25 cellular contexts compared by ENCODE assay signal in genomic region chr19:18647807-18648206, GRCh38. TPM values are rescaled to one million over a fixed set of nuclear protein-coding genes. Genes with fewer than 3 reads are reported as not detected.
DNase-seq lines count a peak whose midpoint lies in the region; ATAC-seq and TF ChIP-seq lines count a peak whose summit lies in the region.
"Had no signal": no experiment of that assay in that cellular context is flagged by ENCODE, and none has a peak within 500 bp of the region (broad histone marks: within the 10 kb centered on the region; RNA-seq: fewer than 3 reads in every experiment).

No MANE protein-coding gene starts in this region.

- H3K9me3 Mint-ChIP-seq in WTC11: peaks cover 5% of the 10 kb centered on the region
- no peaks in the 10 kb centered on the region for H3K9me3 Mint-ChIP-seq in activated T-helper 1 cell treated with anti-CD3 and anti-CD28 coated beads, Interleukin-12 subunit alpha, Interleukin-12 subunit beta, Interleukin-2, Interleukin-4 antibody, amounts not matched to agents 30 ng/mL and 10 ng/mL and 1 ng/mL, durations not matched to agents 14 hours and 24 hours and 36 hours
- H3K9me3 Mint-ChIP-seq: activated T-cell treated with anti-CD3 and anti-CD28 coated beads, Interleukin-2, amount 50 U/mL, for 4 hours had no signal

- POLR2A ChIA-PET in WTC11 (lab: Charles Lee): no interaction called here

- H3K27me3 Mint-ChIP-seq in WTC11 (ENCODE audit: low read depth): peaks cover 3% of the 10 kb centered on the region; the same call in 1 of the 2 replicates
- no peaks in the 10 kb centered on the region for H3K27me3 Mint-ChIP-seq in activated T-helper 1 cell treated with anti-CD3 and anti-CD28 coated beads, Interleukin-12 subunit alpha, Interleukin-12 subunit beta, Interleukin-2, Interleukin-4 antibody, amounts not matched to agents 30 ng/mL and 10 ng/mL and 1 ng/mL, durations not matched to agents 14 hours and 24 hours and 36 hours (ENCODE audit: insufficient read depth)

- no peak overlapping the region for H3K4me3 ChIP-seq in dorsolateral prefrontal cortex
- H3K4me3 ChIP-seq in neural cell (ENCODE audit: low read length): peak overlapping the region; percentile 36
- no peak overlapping the region for H3K4me3 ChIP-seq in tibial artery
- H3K4me3 ChIP-seq in upper lobe of right lung: no peak overlapping the region
- H3K4me3 ChIP-seq: skin epidermis had no signal

- H2AFZ ChIP-seq in neural cell (ENCODE audit: low read depth, low read length): no peak overlapping the region

- no peaks in the 10 kb centered on the region for H3F3A ChIP-seq in neural cell (ENCODE audit: insufficient read depth, low read length, poor library complexity, severe bottlenecking)

- H3K27ac Mint-ChIP-seq in WTC11: 0 out of 2 replicates have a peak overlapping the region, but pooled peaks have one; percentile 53
- no peak overlapping the region for H3K27ac Mint-ChIP-seq in activated T-helper 1 cell treated with anti-CD3 and anti-CD28 coated beads, Interleukin-12 subunit alpha, Interleukin-12 subunit beta, Interleukin-2, Interleukin-4 antibody, amounts not matched to agents 30 ng/mL and 10 ng/mL and 1 ng/mL, durations not matched to agents 14 hours and 24 hours and 36 hours

- peak overlapping the region; percentile 51 for H3K9ac ChIP-seq in neural cell (ENCODE audit: low read length)
- H3K9ac ChIP-seq: SK-N-SH had no signal

- no peak for TF ChIP-seq RAD21 in neural cell (conservative IDR thresholded peaks at IDR 0.05)

- ATAC-seq in WTC11: no peak
- ATAC-seq in upper lobe of right lung: no peak
- no peak for ATAC-seq in GM21825 (IDR thresholded peaks at IDR 0.05; ENCODE audit: unreplicated experiment)
- ATAC-seq: activated T-cell treated with anti-CD3 and anti-CD28 coated beads, Interleukin-2, amount 50 U/mL, for 4 hours; stimulated activated naive CD8-positive, alpha-beta T cell treated with anti-CD3 and anti-CD28 coated beads, Interleukin-15, Interleukin-2, amounts not matched to agents 100 U/mL and 50 U/mL, for 24 hours had no signal

- intact Hi-C loops in dorsolateral prefrontal cortex (cut with DNase I): no loop called here
- intact Hi-C loops in tibial artery (cut with DNase I; ENCODE audit: low total_unique reads): no loop called here
- intact Hi-C loops in upper lobe of right lung (cut with DNase I): no loop called here
- intact Hi-C loops in activated T-helper 1 cell treated with anti-CD3 and anti-CD28 coated beads, Interleukin-12 subunit alpha, Interleukin-12 subunit beta, Interleukin-2, Interleukin-4 antibody, amounts not matched to agents 30 ng/mL and 10 ng/mL and 1 ng/mL, durations not matched to agents 14 hours and 24 hours and 36 hours (cut with micrococcal nuclease): no loop called here

- H3K79me2 ChIP-seq in neural cell (replicated peaks; ENCODE audit: insufficient read depth, low read length): no peaks in the 10 kb centered on the region

- no peak overlapping the region for H3K4me2 ChIP-seq in neural cell (ENCODE audit: low read length)
- H3K4me2 ChIP-seq: SK-N-SH had no signal

- H3K4me3 Mint-ChIP-seq in WTC11: no peak overlapping the region
- no peak overlapping the region for H3K4me3 Mint-ChIP-seq in activated T-helper 1 cell treated with anti-CD3 and anti-CD28 coated beads, Interleukin-12 subunit alpha, Interleukin-12 subunit beta, Interleukin-2, Interleukin-4 antibody, amounts not matched to agents 30 ng/mL and 10 ng/mL and 1 ng/mL, durations not matched to agents 14 hours and 24 hours and 36 hours
- H3K4me3 Mint-ChIP-seq: activated T-cell treated with anti-CD3 and anti-CD28 coated beads, Interleukin-2, amount 50 U/mL, for 4 hours had no signal

- H3K36me3 ChIP-seq in neural cell (ENCODE audit: insufficient read depth, low read length): no peaks in the 10 kb centered on the region
- no peaks in the 10 kb centered on the region for H3K36me3 ChIP-seq in tibial artery
- no peaks in the 10 kb centered on the region for H3K36me3 ChIP-seq in upper lobe of right lung

- H3K27ac ChIP-seq in dorsolateral prefrontal cortex (peak overlapping the region in 40 of 59 donors; percentile 9 to 90 (median 78)), neural cell (ENCODE audit: low read length) (peak overlapping the region; percentile 87), tibial artery (peak overlapping the region; percentile 96 to 99), upper lobe of right lung (no peak overlapping the region)
- H3K27ac ChIP-seq: C4-2B had no signal

- H3K36me3 Mint-ChIP-seq in WTC11: no peaks in the 10 kb centered on the region
- peaks cover 1% of the 10 kb centered on the region for H3K36me3 Mint-ChIP-seq in activated T-helper 1 cell treated with anti-CD3 and anti-CD28 coated beads, Interleukin-12 subunit alpha, Interleukin-12 subunit beta, Interleukin-2, Interleukin-4 antibody, amounts not matched to agents 30 ng/mL and 10 ng/mL and 1 ng/mL, durations not matched to agents 14 hours and 24 hours and 36 hours (ENCODE audit: low read depth)

- no peaks in the 10 kb centered on the region for H3K9me2 ChIP-seq in neural cell (ENCODE audit: insufficient read depth, low read length)
- H3K9me2 ChIP-seq: SK-N-SH had no signal

- H3K27me3 ChIP-seq in dorsolateral prefrontal cortex: no peaks in the 10 kb centered on the region
- H3K27me3 ChIP-seq in neural cell (ENCODE audit: insufficient read depth, low read depth, low read length): no peaks in the 10 kb centered on the region
- no peaks in the 10 kb centered on the region for H3K27me3 ChIP-seq in tibial artery
- H3K27me3 ChIP-seq in upper lobe of right lung: no peaks in the 10 kb centered on the region

- H4K20me1 ChIP-seq in neural cell (ENCODE audit: insufficient read depth): no peaks in the 10 kb centered on the region

- H3K4me1 ChIP-seq in tibial artery (peaks cover 13 to 90% (median 82%) of the 10 kb centered on the region in 4 donors), upper lobe of right lung (peaks cover 30% of the 10 kb centered on the region)
- H3K4me1 ChIP-seq: Caco-2 had no signal

- no peak for TF ChIP-seq CTCF in WTC11 (IDR thresholded peaks at IDR 0.05)
- no peak for TF ChIP-seq CTCF in dorsolateral prefrontal cortex (IDR thresholded peaks at IDR 0.05 in 54 of 56, conservative IDR thresholded peaks at IDR 0.05 in 2 of 56; ENCODE audit: low read depth in 1 of 56, partially characterized antibody in 56 of 56)
- TF ChIP-seq CTCF in neural cell (IDR thresholded peaks at IDR 0.05; ENCODE audit: poor library complexity, severe bottlenecking): no peak
- TF ChIP-seq CTCF in tibial artery (IDR thresholded peaks at IDR 0.05): no peak
- TF ChIP-seq CTCF in upper lobe of right lung (IDR thresholded peaks at IDR 0.05): no peak

- CTCF ChIA-PET in WTC11 (lab: Charles Lee): interaction anchor here (1.1 to 2.0 kb wide), 2 partner anchors 25 to 54 kb away, joined by 5 to 8 read pairs; no protein-coding TSS in a partner anchor

- H3K9me3 ChIP-seq in neural cell (ENCODE audit: low read length) (no peaks in the 10 kb centered on the region), tibial artery (no peaks in the 10 kb centered on the region), upper lobe of right lung (no peaks in the 10 kb centered on the region)
- H3K9me3 ChIP-seq: Caco-2, SK-N-SH had no signal

- no peak for TF ChIP-seq EP300 in neural cell (conservative IDR thresholded peaks at IDR 0.05; ENCODE audit: poor library complexity, severe bottlenecking)

- DNase-seq in WTC11 (ENCODE audit: low spot score) (no peak), dorsolateral prefrontal cortex (no peak), tibial artery (no peak), upper lobe of right lung (no peak)
- no peak for DNase-seq in activated T-helper 1 cell treated with anti-CD3 and anti-CD28 coated beads, Interleukin-12 subunit alpha, Interleukin-12 subunit beta, Interleukin-2, Interleukin-4 antibody, amounts not matched to agents 30 ng/mL and 10 ng/mL and 1 ng/mL, durations not matched to agents 14 hours and 24 hours and 36 hours (ENCODE audit: low spot score)
- DNase-seq: activated CD4-positive, alpha-beta T cell treated with anti-CD3 and anti-CD28 coated beads, Interleukin-2, amount 50 U/mL, for 1 hour; activated CD4-positive, CD25-positive, alpha-beta regulatory T cell; activated T-cell treated with anti-CD3 and anti-CD28 coated beads, Interleukin-2, amount 50 U/mL, for 4 hours; Caco-2; cerebellar nuclear complex; DMS53; HCEC 1CT; Kasumi-1; NCI-H1417 treated with DMSO at 0.1 percent for 48 hours; NCI-H2081; NCI-H526; NK-92 treated with Interleukin-12 subunit alpha and Interleukin-12 subunit beta, amount 100 ng/mL, for 24 hours; occipital lobe; SK-N-SH; stimulated activated naive CD8-positive, alpha-beta T cell treated with anti-CD3 and anti-CD28 coated beads, Interleukin-15, Interleukin-2, amounts not matched to agents 100 U/mL and 50 U/mL, for 24 hours had no signal

- peaks cover 47% of the 10 kb centered on the region for H3K4me1 Mint-ChIP-seq in WTC11
- peaks cover 8% of the 10 kb centered on the region for H3K4me1 Mint-ChIP-seq in activated T-helper 1 cell treated with anti-CD3 and anti-CD28 coated beads, Interleukin-12 subunit alpha, Interleukin-12 subunit beta, Interleukin-2, Interleukin-4 antibody, amounts not matched to agents 30 ng/mL and 10 ng/mL and 1 ng/mL, durations not matched to agents 14 hours and 24 hours and 36 hours (ENCODE audit: low read depth)

RNA-seq across cellular contexts. Expression of gene KLHL26, which starts 11.0 kb away (rescaled TPM):
- 13.1 to 14.2 TPM (median 14.2 TPM) in 3 replicates for total RNA-seq in WTC11 (2021)
- total RNA-seq in dorsolateral prefrontal cortex: 10 to 100 TPM; 19.6 to 52.2 (median 36.9) TPM
- 4.7 and 8.0 TPM in 2 replicates for polyA plus RNA-seq in neural cell
- 14.6 TPM in 2 replicates for polyA minus RNA-seq in neural cell
- total RNA-seq in upper lobe of right lung: 11.8 TPM
- total RNA-seq in activated T-helper 1 cell treated with anti-CD3 and anti-CD28 coated beads, Interleukin-12 subunit alpha, Interleukin-12 subunit beta, Interleukin-2, Interleukin-4 antibody, amounts not matched to agents 30 ng/mL and 10 ng/mL and 1 ng/mL, durations not matched to agents 14 hours and 24 hours and 36 hours: 12.7 and 16.0 TPM in 2 replicates

RNA-seq across cellular contexts. Expression of gene TMEM59L, which starts 35.1 kb away (rescaled TPM):
- total RNA-seq in WTC11 (2021): 14.8 to 30.0 TPM (median 27.3 TPM) in 3 replicates
- total RNA-seq in dorsolateral prefrontal cortex: 100 to 1,000 TPM; 128 to 572 (median 372) TPM
- polyA plus RNA-seq in neural cell: 138 and 173 TPM in 2 replicates
- polyA minus RNA-seq in neural cell: 39.4 and 42.1 TPM in 2 replicates
- 2.2 TPM for total RNA-seq in upper lobe of right lung
- 0.10 and 0.17 TPM in 2 replicates for total RNA-seq in activated T-helper 1 cell treated with anti-CD3 and anti-CD28 coated beads, Interleukin-12 subunit alpha, Interleukin-12 subunit beta, Interleukin-2, Interleukin-4 antibody, amounts not matched to agents 30 ng/mL and 10 ng/mL and 1 ng/mL, durations not matched to agents 14 hours and 24 hours and 36 hours
- total RNA-seq: activated T-cell treated with anti-CD3 and anti-CD28 coated beads, Interleukin-2, amount 50 U/mL, for 4 hours had no signal

RNA-seq across cellular contexts. Expression of gene CRTC1, which starts 35.7 kb away (rescaled TPM):
- total RNA-seq in WTC11 (2021): 12.3 to 17.0 TPM (median 16.3 TPM) in 3 replicates
- total RNA-seq in dorsolateral prefrontal cortex: 100 to 1,000 TPM in 34 of 120 experiments, 10 to 100 TPM in 86; 35.9 to 127 (median 90.4) TPM
- polyA plus RNA-seq in neural cell: 10.4 and 14.4 TPM in 2 replicates
- polyA minus RNA-seq in neural cell: 14.0 and 14.4 TPM in 2 replicates
- 13.8 TPM for total RNA-seq in upper lobe of right lung
- 6.1 and 7.6 TPM in 2 replicates for total RNA-seq in activated T-helper 1 cell treated with anti-CD3 and anti-CD28 coated beads, Interleukin-12 subunit alpha, Interleukin-12 subunit beta, Interleukin-2, Interleukin-4 antibody, amounts not matched to agents 30 ng/mL and 10 ng/mL and 1 ng/mL, durations not matched to agents 14 hours and 24 hours and 36 hours

RNA-seq across cellular contexts. Expression of gene CRLF1, which starts 41.2 kb away (rescaled TPM):
- 36.4 to 55.8 TPM (median 51.4 TPM) in 3 replicates for total RNA-seq in WTC11 (2021)
- 100 to 1,000 TPM in 2 of 120 experiments, 10 to 100 TPM in 117, 1 to 10 TPM in 1; 5.0 to 148 (median 44.3) TPM for total RNA-seq in dorsolateral prefrontal cortex
- polyA plus RNA-seq in neural cell: 3.3 and 14.2 TPM in 2 replicates
- polyA minus RNA-seq in neural cell: not detected in 2 replicates
- total RNA-seq in upper lobe of right lung: 23.4 TPM
- not detected in 2 replicates for total RNA-seq in activated T-helper 1 cell treated with anti-CD3 and anti-CD28 coated beads, Interleukin-12 subunit alpha, Interleukin-12 subunit beta, Interleukin-2, Interleukin-4 antibody, amounts not matched to agents 30 ng/mL and 10 ng/mL and 1 ng/mL, durations not matched to agents 14 hours and 24 hours and 36 hours
- total RNA-seq: T-helper 1 cell treated with Interleukin-12 subunit alpha and Interleukin-12 subunit beta and Interleukin-4 antibody, amounts not matched to agents 30 ng/mL and 1 ng/mL, for 36 hours had no signal

RNA-seq across cellular contexts. Expression of gene REX1BD, which starts 59.2 kb away (rescaled TPM):
- total RNA-seq in WTC11 (2021) (90.2 to 107 TPM (median 99.0 TPM) in 3 replicates), dorsolateral prefrontal cortex (100 to 1,000 TPM in 33 of 120 experiments, 10 to 100 TPM in 87; 49.9 to 127 (median 88.9) TPM), upper lobe of right lung (57.1 TPM)
- polyA plus RNA-seq in neural cell: 214 and 277 TPM in 2 replicates
- polyA minus RNA-seq in neural cell: 21.4 and 24.6 TPM in 2 replicates
- 134 and 135 TPM in 2 replicates for total RNA-seq in activated T-helper 1 cell treated with anti-CD3 and anti-CD28 coated beads, Interleukin-12 subunit alpha, Interleukin-12 subunit beta, Interleukin-2, Interleukin-4 antibody, amounts not matched to agents 30 ng/mL and 10 ng/mL and 1 ng/mL, durations not matched to agents 14 hours and 24 hours and 36 hours
